Comparison of ENCODE assay signal across 10 cellular contexts in the genomic region with DNA sequence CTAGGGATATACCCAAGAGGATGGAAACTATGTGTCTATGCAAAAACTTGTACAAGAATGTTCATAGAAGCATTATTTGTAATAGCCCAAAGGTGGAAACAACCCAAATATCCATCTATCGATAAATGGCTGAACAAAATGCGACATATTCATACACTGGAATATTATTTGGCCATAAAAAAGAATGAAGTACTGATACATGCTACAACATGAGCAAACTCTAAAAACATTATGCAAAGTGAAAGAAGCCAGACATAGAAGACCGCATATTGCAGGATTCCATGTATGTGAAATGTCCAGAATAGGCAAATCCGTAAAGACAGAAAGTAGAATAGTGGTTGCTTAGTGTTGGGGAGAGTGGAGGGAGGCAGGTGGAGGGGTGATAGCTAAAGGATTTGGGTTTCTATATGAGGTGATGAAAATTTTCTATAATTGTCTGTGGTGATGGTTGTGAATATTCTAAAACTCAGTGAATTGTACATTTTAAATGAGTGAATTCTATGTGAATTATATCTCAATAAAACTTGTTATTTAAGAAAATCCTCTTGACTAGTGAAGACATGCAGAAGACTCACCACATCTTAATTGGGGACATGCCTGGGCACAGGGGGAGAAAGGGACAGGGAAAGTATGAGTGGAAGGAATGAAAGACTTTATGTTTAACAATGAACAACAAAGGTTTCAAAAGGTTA. TPM values are rescaled to one million over a fixed set of nuclear protein-coding genes. Genes with fewer than 3 reads are reported as not detected.
A peak's percentile ranks its signal among the peaks of the same experiment; 100 is the strongest.
DNase-seq lines count a peak whose midpoint lies in the region; ATAC-seq and TF ChIP-seq lines count a peak whose summit lies in the region.
"Had no signal": no experiment of that assay in that cellular context is flagged by ENCODE, and none has a peak within 500 bp of the region (broad histone marks: within the 10 kb centered on the region; RNA-seq: fewer than 3 reads in every experiment).

No MANE protein-coding gene starts in this region.

- H3K27me3 ChIP-seq in CD8-positive, alpha-beta memory T cell (ENCODE audit: insufficient read depth, low read length, poor library complexity, severe bottlenecking), result no peaks in the 10 kb centered on the region
- H3K27me3 ChIP-seq in KMS-11 (ENCODE audit: insufficient read depth, low read depth) (no peaks in the 10 kb centered on the region), gastrocnemius medialis (no peaks in the 10 kb centered on the region)

- no peak for TF ChIP-seq CTCF in KMS-11 (conservative IDR thresholded peaks at IDR 0.05; ENCODE audit: low read depth, low read length)
- TF ChIP-seq CTCF in gastrocnemius medialis (IDR thresholded peaks at IDR 0.05 in 4 of 5, conservative IDR thresholded peaks at IDR 0.05 in 1 of 5), result no peak

- POLR2A ChIA-PET in CD8-positive, alpha-beta memory T cell (lab: Charles Lee), result interaction anchor here (0.6 to 1.9 kb wide), 4 partner anchors 28 to 1825 kb away, joined by 3 to 6 read pairs (median 4); no protein-coding TSS in a partner anchor

- no peaks in the 10 kb centered on the region for H3K27me3 Mint-ChIP-seq in CD8-positive, alpha-beta memory T cell

- H3K4me3 ChIP-seq in CD8-positive, alpha-beta memory T cell (ENCODE audit: low read length), result no peak overlapping the region
- H3K4me3 ChIP-seq in KMS-11 (IDR thresholded peaks at IDR 0.05; ENCODE audit: insufficient read depth, low read depth, low read length) (no peak overlapping the region), gastrocnemius medialis (no peak overlapping the region)

- H3K36me3 ChIP-seq in CD8-positive, alpha-beta memory T cell (ENCODE audit: insufficient read depth, low read length), result peaks cover 2% of the 10 kb centered on the region
- H3K36me3 ChIP-seq in KMS-11 (ENCODE audit: insufficient read depth) (no peaks in the 10 kb centered on the region), gastrocnemius medialis (peaks cover 0 to 12% of the 10 kb centered on the region in 2 donors)

- CTCF ChIA-PET in CD8-positive, alpha-beta memory T cell (lab: Charles Lee), result interaction anchor here (0.9 to 6.4 kb wide), 20 partner anchors 18 to 432 kb away, joined by 3 to 174 read pairs (median 8); partner anchors contain the start of genes ALKBH2 and SELPLG

- peak overlapping the region; percentile 86; the same call in 1 of the 2 replicates for H3K4me2 ChIP-seq in KMS-11

- H3K9me3 ChIP-seq in CD8-positive, alpha-beta memory T cell (ENCODE audit: low read length), result no peaks in the 10 kb centered on the region
- no peaks in the 10 kb centered on the region for H3K9me3 ChIP-seq in gastrocnemius medialis

- ATAC-seq in gastrocnemius medialis (no peak), HG03097 (IDR thresholded peaks at IDR 0.05; ENCODE audit: low FRiP score, unreplicated experiment) (no peak), GM19455 (IDR thresholded peaks at IDR 0.05; ENCODE audit: unreplicated experiment) (no peak)

- no peak overlapping the region for H3K27ac ChIP-seq in CD8-positive, alpha-beta memory T cell (ENCODE audit: low read depth, low read length)
- H3K27ac ChIP-seq in KMS-11, result no peak overlapping the region
- H3K27ac ChIP-seq in epithelial cell of prostate, result peak overlapping the region; percentile 61
- peak overlapping the region; percentile 79 to 84 (median 84) for H3K27ac ChIP-seq in gastrocnemius medialis

- intact Hi-C loops in gastrocnemius medialis (cut with DNase I; ENCODE audit: low total_unique reads), result loop anchor here (1.0 to 5.0 kb wide), 2 partner anchors 191 to 289 kb away; no protein-coding TSS in a partner anchor

- no peaks in the 10 kb centered on the region for H4K20me1 ChIP-seq in KMS-11 (ENCODE audit: insufficient read depth)

- no peak overlapping the region for H3K4me3 Mint-ChIP-seq in CD8-positive, alpha-beta memory T cell

- peaks cover 7% of the 10 kb centered on the region for H3K4me1 ChIP-seq in CD8-positive, alpha-beta memory T cell (ENCODE audit: insufficient read depth, low read length)
- H3K4me1 ChIP-seq in KMS-11 (ENCODE audit: low read depth, poor library complexity, severe bottlenecking), result peaks cover 61% of the 10 kb centered on the region
- H3K4me1 ChIP-seq in gastrocnemius medialis, result peaks cover 46% of the 10 kb centered on the region in 2 donors

- no peak for TF ChIP-seq POLR2A in gastrocnemius medialis (IDR thresholded peaks at IDR 0.05)

- H3K27ac Mint-ChIP-seq in CD8-positive, alpha-beta memory T cell, result peak overlapping the region in 7 of 8 donors; percentile 11 to 95 (median 55)

- no peak overlapping the region for H2AFZ ChIP-seq in KMS-11 (ENCODE audit: low read depth)

- no peak for DNase-seq in CD8-positive, alpha-beta memory T cell
- DNase-seq in epithelial cell of prostate (ENCODE audit: low read depth, low spot score) (no peak), gastrocnemius medialis (no peak), hepatic stellate cell (ENCODE audit: low spot score) (no peak), GM19240 (ENCODE audit: insufficient read length, low spot score) (no peak)
- DNase-seq: activated T-cell treated with anti-CD3 and anti-CD28 coated beads for 4 hours, NCI-H2107 had no signal

- H3K9me3 Mint-ChIP-seq in CD8-positive, alpha-beta memory T cell, result no peaks in the 10 kb centered on the region

- H3K9ac ChIP-seq in KMS-11, result no peak overlapping the region

- peaks cover 0 to 3% (median 0%) of the 10 kb centered on the region in 3 donors for H3K36me3 Mint-ChIP-seq in CD8-positive, alpha-beta memory T cell

- peaks cover 6 to 14% (median 11%) of the 10 kb centered on the region in 3 donors for H3K4me1 Mint-ChIP-seq in CD8-positive, alpha-beta memory T cell

- in situ Hi-C loops in gastrocnemius medialis (cut with MboI; ENCODE audit: low sequenced_read_pairs in 4 of 4), result loop anchor here (5.0 to 25.0 kb wide), 5 partner anchors 61 to 424 kb away; partner anchors contain the start of genes ALKBH2 (in 1 of the 4), SSH1 (in 1 of the 4) and UNG (in 1 of the 4)

- peaks cover 31% of the 10 kb centered on the region for H3K79me2 ChIP-seq in KMS-11 (ENCODE audit: insufficient read depth, low read depth)

RNA-seq across cellular contexts. Expression of gene SELPLG, which starts 29.8 kb away (rescaled TPM):
- total RNA-seq in CD8-positive, alpha-beta memory T cell, result 10 to 100 TPM; 37.0 to 37.7 TPM
- polyA plus RNA-seq in CD8-positive, alpha-beta memory T cell, result 760 TPM
- total RNA-seq in gastrocnemius medialis, result 1 to 10 TPM in 3 of 4 donors, under 1 TPM in 1; 0.19 to 5.0 (median 2.6) TPM

Comparison
In these comparisons a context has a peak if more than half of its experiments do, and no peak if none do; other contexts are left out.
1. H3K27ac ChIP-seq: peak in epithelial cell of prostate (single experiment) and gastrocnemius medialis (4 of 4); none in CD8-positive, alpha-beta memory T cell (single experiment) and KMS-11 (single experiment).
2. RNA of gene SELPLG, which starts 29.8 kb away (total RNA-seq): 37.0 to 37.7 TPM in CD8-positive, alpha-beta memory T cell; 0.19 to 5.0 TPM in gastrocnemius medialis; every median in the first group is over 4 times any median in the second.